In the genomic region with DNA sequence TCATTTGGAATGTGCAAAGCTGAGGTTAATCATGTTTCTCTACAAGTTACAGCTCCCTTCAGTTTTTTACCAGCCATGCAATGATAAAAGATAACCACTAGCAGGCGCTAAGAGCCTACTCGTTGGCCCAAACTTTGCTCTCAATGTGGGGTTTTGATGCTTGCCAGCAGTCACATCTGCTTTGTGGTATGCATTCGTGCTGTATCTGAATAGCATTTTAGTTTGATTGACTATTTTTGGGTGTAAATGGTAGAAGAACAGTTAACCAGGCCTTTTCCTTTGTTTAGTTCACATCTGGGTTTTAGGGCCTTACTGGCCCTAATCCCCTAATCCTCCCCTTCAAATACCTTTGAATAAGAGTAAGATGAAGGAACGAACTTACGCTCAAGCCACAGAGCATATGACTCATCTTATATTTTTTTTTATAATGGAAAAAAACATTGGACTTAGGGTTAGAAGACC, we compare ENCODE assay signal across 9 cellular contexts. TPM values are rescaled to one million over a fixed set of nuclear protein-coding genes. Genes with fewer than 3 reads are reported as not detected.
A peak's percentile ranks its signal among the peaks of the same experiment; 100 is the strongest.
DNase-seq lines count a peak whose midpoint lies in the region; ATAC-seq, FAIRE-seq and TF ChIP-seq lines count a peak whose summit lies in the region.
"Had no signal": no experiment of that assay in that cellular context is flagged by ENCODE, and none has a peak within 500 bp of the region (broad histone marks: within the 10 kb centered on the region; RNA-seq: fewer than 3 reads in every experiment).

No MANE protein-coding gene starts in this region.

- no peaks in the 10 kb centered on the region for H3K9me3 ChIP-seq in CD8-positive, alpha-beta T cell (ENCODE audit: low read length)
- H3K9me3 ChIP-seq in Panc1 (ENCODE audit: control insufficient read depth, insufficient read depth, low read depth, low read length) (no peaks in the 10 kb centered on the region), GM12878 (replicated peaks; ENCODE audit: control insufficient read depth, insufficient read depth, low read length) (no peaks in the 10 kb centered on the region)

- no peak overlapping the region for H3K9ac ChIP-seq in GM12878 (ENCODE audit: control insufficient read depth, insufficient read depth, low read length)

- DNase-seq in CD8-positive, alpha-beta T cell, result peak in 4 of 7 experiments; percentile 6 to 40 (median 30)
- DNase-seq in LoVo (ENCODE audit: low spot score) (peak; percentile 64), Panc1 (ENCODE audit: low read depth, low spot score) (peak; percentile 68), GM12878 (ENCODE audit: low read depth, low spot score) (peak; percentile 13), iPS-NIHi11 (ENCODE audit: low spot score) (peak; percentile 69)
- peak; percentile 17 to 33 (median 21) for DNase-seq in stimulated activated CD4-positive, alpha-beta T cell treated with anti-CD3 and anti-CD28 coated beads, Interleukin-12 subunit alpha, Interleukin-12 subunit beta, amount 100 ng/mL, for 48 hours (ENCODE audit: low read depth in 2 of 3, low spot score in 1 of 3)
- DNase-seq in activated CD4-positive, CD25-positive, alpha-beta regulatory T cell (lab: John Stamatoyannopoulos, UW), result no peak

- H3K27me3 ChIP-seq in CD8-positive, alpha-beta T cell (ENCODE audit: insufficient read depth, low read length), result peaks cover 8% of the 10 kb centered on the region
- no peaks in the 10 kb centered on the region for H3K27me3 ChIP-seq in Panc1 (ENCODE audit: control insufficient read depth, insufficient read depth, low read length)
- H3K27me3 ChIP-seq in GM12878 (replicated peaks in 1 of 2; ENCODE audit: control insufficient read depth in 2 of 2, insufficient read depth in 2 of 2, low read length in 1 of 2), result peaks cover 5% of the 10 kb centered on the region in 2 experiments; a peak in 3 of 4 replicates

- H3K4me3 ChIP-seq in CD8-positive, alpha-beta T cell (ENCODE audit: low read depth, low read length), result no peak overlapping the region
- H3K4me3 ChIP-seq in Panc1 (ENCODE audit: low read depth in 2 of 2, low read length in 2 of 2), result no peak overlapping the region
- H3K4me3 ChIP-seq in GM12878, result no peak overlapping the region

- TF ChIP-seq EP300 in GM12878 (IDR thresholded peaks at IDR 0.05; ENCODE audit: borderline replicate concordance in 1 of 2, control insufficient read depth in 1 of 2, low read depth in 2 of 2, low read length in 2 of 2), result no peak

- peaks cover 23% of the 10 kb centered on the region for H3K27me3 Mint-ChIP-seq in CD8-positive, alpha-beta T cell (ENCODE audit: low read depth)

- TF ChIP-seq RAD21 in GM12878 (IDR thresholded peaks at IDR 0.05; ENCODE audit: insufficient read depth, low read depth, low read length), result peak; percentile 100

- no peaks in the 10 kb centered on the region for H3K36me3 ChIP-seq in CD8-positive, alpha-beta T cell (ENCODE audit: insufficient read depth, low read length)
- no peaks in the 10 kb centered on the region for H3K36me3 ChIP-seq in Panc1 (ENCODE audit: control insufficient read depth, insufficient read depth, low read length)
- H3K36me3 ChIP-seq in GM12878 (ENCODE audit: control insufficient read depth in 2 of 2, insufficient read depth in 2 of 2, low read length in 1 of 2), result no peaks in the 10 kb centered on the region

- ATAC-seq in CD8-positive, alpha-beta T cell, result peak; percentile 75
- ATAC-seq in GM18870 (IDR thresholded peaks at IDR 0.05; ENCODE audit: unreplicated experiment) (peak; percentile 45), Panc1 (peak; percentile 61), GM12878 (peak; percentile 83)

- no peak for TF ChIP-seq POLR2A in GM12878 (IDR thresholded peaks at IDR 0.05; ENCODE audit: low read depth, low read length)

- H3K27ac ChIP-seq in CD8-positive, alpha-beta T cell (ENCODE audit: low read depth, low read length), result no peak overlapping the region
- H3K27ac ChIP-seq in Panc1 (ENCODE audit: low read length) (no peak overlapping the region), GM12878 (ENCODE audit: control insufficient read depth, insufficient read depth) (no peak overlapping the region)

- BruUV-seq in Panc1 (replicated peaks; lab: Mats Ljungman, UMichigan) (no TSS peak), GM12878 (replicated peaks; lab: Mats Ljungman, UMichigan) (no TSS peak)

- intact Hi-C loops in CD8-positive, alpha-beta T cell (cut with DNase I, micrococcal nuclease), result loop anchor here (1.0 to 10.0 kb wide), 11 partner anchors 57 to 1921 kb away; partner anchors contain the start of gene SKIL (in 1 of the 2)
- intact Hi-C loops in Panc1 (cut with micrococcal nuclease; ENCODE audit: unreplicated experiment) (loop anchor here (1.0 to 5.0 kb wide), 3 partner anchors 278 to 434 kb away; no protein-coding TSS in a partner anchor), GM12878 (cut with micrococcal nuclease; ENCODE audit: unreplicated experiment) (loop anchor here (1.0 kb wide), 3 partner anchors 104 to 398 kb away; no protein-coding TSS in a partner anchor)

- FAIRE-seq in GM12878 (lab: Jason Lieb, UNC), result peak; percentile 84

- H3K4me1 ChIP-seq in CD8-positive, alpha-beta T cell (ENCODE audit: insufficient read depth, low read length), result peaks cover 7% of the 10 kb centered on the region
- no peaks in the 10 kb centered on the region for H3K4me1 ChIP-seq in Panc1 (ENCODE audit: control insufficient read depth, insufficient read depth, low read length)
- H3K4me1 ChIP-seq in GM12878 (ENCODE audit: control insufficient read depth, insufficient read depth, low read length), result no peaks in the 10 kb centered on the region

- no peaks in the 10 kb centered on the region for H4K20me1 ChIP-seq in GM12878 (ENCODE audit: control insufficient read depth, insufficient read depth)

- H3K9me3 Mint-ChIP-seq in CD8-positive, alpha-beta T cell, result no peaks in the 10 kb centered on the region

- H3K4me3 Mint-ChIP-seq in CD8-positive, alpha-beta T cell, result no peak overlapping the region

- in situ Hi-C loops in Panc1 (cut with HindIII; ENCODE audit: low pct_unique_long_range_greater_than_20kb, low sequenced_read_pairs), result no loop called here
- in situ Hi-C loops in GM12878 (cut with MboI), result loop anchor here (5.0 kb wide), 1 partner anchor 102 kb away; no protein-coding TSS in a partner anchor

- no peak overlapping the region for H3K4me2 ChIP-seq in GM12878 (ENCODE audit: control insufficient read depth, insufficient read depth)

- H3K79me2 ChIP-seq in GM12878 (ENCODE audit: control insufficient read depth, insufficient read depth, low read length), result no peaks in the 10 kb centered on the region

- H3K36me3 Mint-ChIP-seq in CD8-positive, alpha-beta T cell, result no peaks in the 10 kb centered on the region

- RAD21 ChIA-PET in GM12878 (lab: Charles Lee; ENCODE audit: unreplicated experiment), result interaction anchor here (0.6 to 7.4 kb wide), 21 partner anchors 11 to 651 kb away, joined by 3 to 110 read pairs (median 4); no protein-coding TSS in a partner anchor

- CTCF ChIA-PET in CD8-positive, alpha-beta T cell (lab: Charles Lee), result interaction anchor here (0.6 to 2.7 kb wide), 24 partner anchors 8 to 1358 kb away, joined by 3 to 34 read pairs (median 4); no protein-coding TSS in a partner anchor
- CTCF ChIA-PET in Panc1 (lab: Charles Lee) (interaction anchor here (0.6 to 2.3 kb wide), 13 partner anchors 9 to 460 kb away, joined by 3 to 52 read pairs (median 4); no protein-coding TSS in a partner anchor), GM12878 (lab: Yijun Ruan, JAX) (interaction anchor here (0.5 to 10.2 kb wide), 63 partner anchors 8 to 1420 kb away, joined by 3 to 264 read pairs (median 4); partner anchors contain the start of gene TERC)

- SMC1A ChIA-PET in GM12878 (lab: Charles Lee; ENCODE audit: uncharacterized antibody, unreplicated experiment), result interaction anchor here (0.6 to 9.2 kb wide), 30 partner anchors 9 to 767 kb away, joined by 3 to 114 read pairs (median 4); no protein-coding TSS in a partner anchor

- H2AFZ ChIP-seq in GM12878 (ENCODE audit: control insufficient read depth, low read depth, low read length), result no peak overlapping the region

- H3K4me1 Mint-ChIP-seq in CD8-positive, alpha-beta T cell (ENCODE audit: low read depth), result peaks cover 8% of the 10 kb centered on the region

- TF ChIP-seq CTCF in CD8-positive, alpha-beta T cell (IDR thresholded peaks at IDR 0.05), result peak; percentile 97
- TF ChIP-seq CTCF in Panc1 (IDR thresholded peaks at IDR 0.05) (peak; percentile 99), GM12878 (IDR thresholded peaks at IDR 0.05 in 2 of 3, conservative IDR thresholded peaks at IDR 0.05 in 1 of 3; ENCODE audit: control insufficient read depth in 2 of 3, extremely low read depth in 1 of 3, insufficient read depth in 1 of 3, low read depth in 3 of 3, low read length in 3 of 3) (peak; percentile 93 to 99 (median 98))

- POLR2A ChIA-PET in CD8-positive, alpha-beta T cell (lab: Charles Lee), result no interaction called here
- POLR2A ChIA-PET in Panc1 (lab: Charles Lee), result interaction anchor here (0.5 to 0.9 kb wide), 3 partner anchors 11 to 455 kb away, joined by 3 to 6 read pairs (median 3); partner anchors contain the start of gene RPL22L1
- POLR2A ChIA-PET in GM12878 (lab: Charles Lee), result no interaction called here

- H3K27ac Mint-ChIP-seq in CD8-positive, alpha-beta T cell, result no peak overlapping the region

- WGBS in GM12878 (ENCODE audit: insufficient coverage, insufficient replicate concordance, low lambda C conversion rate, missing lambda C conversion rate), result 28% methylated on average over 5 of the region's 5 CpGs

RNA-seq across cellular contexts. Expression of gene CLDN11, which starts 4.4 kb away (rescaled TPM):
- not detected for total RNA-seq in CD8-positive, alpha-beta T cell
- total RNA-seq in Panc1 (2021; ENCODE audit: unreplicated experiment), result 1.9 TPM
- polyA plus RNA-seq in Panc1 (2012; ENCODE audit: insufficient read length), result 2.2 TPM
- total RNA-seq in GM12878 (2013; cell fraction: nucleolus; rRNA removed), result 0.38 TPM in 1 of 2 replicates, not detected in the other
- 0.16 TPM in 1 of 2 replicates, not detected in the other for total RNA-seq in GM12878 (2014; rRNA removed)
- total RNA-seq in GM12878 (2014; rRNA removed; fragmentation: Illumina TruSeq; extraction: Trizol), result not detected in 2 replicates
- total RNA-seq in GM12878 (2021), result 0.15 and 0.29 TPM in 2 replicates
- not detected for polyA plus RNA-seq in GM12878 (2011; ENCODE audit: low read depth)
- polyA plus RNA-seq in GM12878 (2011; rRNA removed), result not detected in 2 replicates
- polyA plus RNA-seq in GM12878 (2011; cell fraction: cytosol; rRNA removed), result 0.03 TPM in 1 of 2 replicates, not detected in the other
- not detected in 2 replicates for polyA plus RNA-seq in GM12878 (2011; cell fraction: nucleus; rRNA removed)
- 0.15 TPM in 1 of 2 replicates, not detected in the other for polyA plus RNA-seq in GM12878 (2012)
- not detected in 2 replicates for polyA plus RNA-seq in GM12878 (2014; fragmentation: Illumina TruSeq; extraction: Trizol)
- polyA plus RNA-seq in GM12878 (2014; fragmentation: Nextera tagmentation; extraction: Ambion mirVana), result not detected
- not detected in 2 replicates for polyA plus RNA-seq in GM12878 (2014; rRNA removed)
- polyA plus RNA-seq in GM12878 (2016; fragmentation: Nextera tagmentation; extraction: Ambion mirVana), result not detected
- not detected in 2 replicates for polyA minus RNA-seq in GM12878 (2011; rRNA and poly(A)+ RNA removed)
- not detected in 2 replicates for polyA minus RNA-seq in GM12878 (2011; cell fraction: cytosol; rRNA and poly(A)+ RNA removed)
- not detected in 2 replicates for polyA minus RNA-seq in GM12878 (2011; cell fraction: nucleus; rRNA and poly(A)+ RNA removed)
- total RNA-seq: T-helper 2 cell treated with Interferon-gamma antibody and Interleukin-4, amounts not matched to agents 100 ng/mL and 5 ng/mL, for 36 hours had no signal

RNA-seq across cellular contexts. Expression of gene SKIL, which starts 56.7 kb away (rescaled TPM):
- total RNA-seq in CD8-positive, alpha-beta T cell, result 100 to 1,000 TPM; 160 to 177 TPM
- 94.2 TPM for total RNA-seq in Panc1 (2021; ENCODE audit: unreplicated experiment)
- polyA plus RNA-seq in Panc1 (2012; ENCODE audit: insufficient read length), result 23.3 TPM
- 16.8 and 19.3 TPM in 2 replicates for total RNA-seq in GM12878 (2013; cell fraction: nucleolus; rRNA removed)
- total RNA-seq in GM12878 (2014; rRNA removed), result 10.5 and 14.7 TPM in 2 replicates
- 13.6 and 14.7 TPM in 2 replicates for total RNA-seq in GM12878 (2014; rRNA removed; fragmentation: Illumina TruSeq; extraction: Trizol)
- total RNA-seq in GM12878 (2021), result 14.4 and 14.8 TPM in 2 replicates
- 6.3 TPM for polyA plus RNA-seq in GM12878 (2011; ENCODE audit: low read depth)
- polyA plus RNA-seq in GM12878 (2011; rRNA removed), result 4.7 and 6.5 TPM in 2 replicates
- 2.1 and 2.5 TPM in 2 replicates for polyA plus RNA-seq in GM12878 (2011; cell fraction: cytosol; rRNA removed)
- 3.5 and 4.9 TPM in 2 replicates for polyA plus RNA-seq in GM12878 (2011; cell fraction: nucleus; rRNA removed)
- 6.3 and 10.8 TPM in 2 replicates for polyA plus RNA-seq in GM12878 (2012)
- 6.0 and 9.3 TPM in 2 replicates for polyA plus RNA-seq in GM12878 (2014; fragmentation: Illumina TruSeq; extraction: Trizol)
- polyA plus RNA-seq in GM12878 (2014; fragmentation: Nextera tagmentation; extraction: Ambion mirVana), result 1 to 10 TPM; 2.7 to 5.7 TPM
- 5.1 and 5.9 TPM in 2 replicates for polyA plus RNA-seq in GM12878 (2014; rRNA removed)
- polyA plus RNA-seq in GM12878 (2016; fragmentation: Nextera tagmentation; extraction: Ambion mirVana), result 1 to 10 TPM; 7.4 TPM
- polyA minus RNA-seq in GM12878 (2011; rRNA and poly(A)+ RNA removed), result 16.0 and 24.9 TPM in 2 replicates
- 6.8 and 8.6 TPM in 2 replicates for polyA minus RNA-seq in GM12878 (2011; cell fraction: cytosol; rRNA and poly(A)+ RNA removed)
- 3.5 and 5.7 TPM in 2 replicates for polyA minus RNA-seq in GM12878 (2011; cell fraction: nucleus; rRNA and poly(A)+ RNA removed)

Comparison
In these comparisons a context has a peak if more than half of its experiments do, and no peak if none do; other contexts are left out.
1. DNase-seq: peak in CD8-positive, alpha-beta T cell (4 of 7), LoVo (single experiment), Panc1 (single experiment), GM12878 (single experiment), iPS-NIHi11 (single experiment) and stimulated activated CD4-positive, alpha-beta T cell treated with anti-CD3 and anti-CD28 coated beads, Interleukin-12 subunit alpha, Interleukin-12 subunit beta, amount 100 ng/mL, for 48 hours (3 of 3); none in activated CD4-positive, CD25-positive, alpha-beta regulatory T cell (0 of 4).
2. Peak in every context shown above with its lines, with median percentiles within 50 percentile points of each other: ATAC-seq and CTCF ChIP-seq.